Comparison of ENCODE assay signal across 9 cellular contexts in the genomic region with DNA sequence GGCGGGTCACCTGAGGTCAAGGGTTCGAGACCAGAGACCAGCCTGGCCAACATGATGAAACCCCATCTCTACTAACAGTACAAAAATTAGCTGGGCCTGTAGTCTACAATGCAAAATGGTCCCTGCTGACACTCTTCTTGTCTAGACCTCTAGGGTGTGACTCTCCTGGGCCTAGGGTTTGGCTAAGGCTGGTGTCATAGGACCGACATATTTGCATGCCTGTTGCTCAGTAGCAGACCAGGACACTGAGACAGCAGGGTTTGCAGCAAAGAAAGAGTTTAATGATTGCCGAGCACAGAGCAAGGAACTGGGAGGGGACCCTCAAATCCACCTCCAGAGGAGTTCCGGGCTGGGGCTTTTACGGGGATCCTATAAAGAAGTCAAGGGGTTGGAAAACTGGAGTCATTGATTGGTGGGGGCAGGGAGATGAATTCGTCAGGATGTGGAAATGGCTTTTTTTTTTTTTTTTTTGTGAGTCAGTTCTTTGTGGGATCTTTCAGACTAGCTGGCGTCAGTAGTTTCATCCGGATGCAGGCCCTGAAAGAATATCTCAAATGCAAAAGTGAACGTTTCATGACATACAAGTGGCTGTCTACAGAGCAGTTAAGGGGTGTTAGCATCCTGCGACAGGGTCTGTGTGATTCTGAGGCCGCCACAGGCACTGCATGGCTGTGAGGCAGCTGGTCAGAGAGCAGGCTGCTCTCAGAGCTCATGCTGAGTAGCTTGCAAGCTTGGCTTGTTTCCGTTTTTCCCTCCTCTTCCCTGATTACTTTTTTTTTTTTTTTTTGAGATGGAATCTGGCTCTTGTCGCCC. TPM values are rescaled to one million over a fixed set of nuclear protein-coding genes. Genes with fewer than 3 reads are reported as not detected.
DNase-seq lines count a peak whose midpoint lies in the region; ATAC-seq and TF ChIP-seq lines count a peak whose summit lies in the region.
"Had no signal": no experiment of that assay in that cellular context is flagged by ENCODE, and none has a peak within 500 bp of the region (broad histone marks: within the 10 kb centered on the region; RNA-seq: fewer than 3 reads in every experiment).

No MANE protein-coding gene starts in this region.

- DNase-seq in GM04504 (ENCODE audit: low read depth): peak; percentile 60
- DNase-seq in RWPE2 (ENCODE audit: low spot score): no peak
- DNase-seq in fibroblast of peridontal ligament (ENCODE audit: extremely low read depth): peak; percentile 80
- no peak for DNase-seq in gastrocnemius medialis
- DNase-seq in activated CD4-positive, alpha-beta T cell treated with anti-CD3 and anti-CD28 coated beads for 36 hours: no peak
- DNase-seq in activated effector memory CD4-positive, alpha-beta T cell treated with anti-CD3 and anti-CD28 coated beads, Interleukin-2, amount 50 U/mL, for 16 hours: no peak

- H3K36me3 ChIP-seq in RWPE2 (ENCODE audit: low read depth) (no peaks in the 10 kb centered on the region), gastrocnemius medialis (no peaks in the 10 kb centered on the region)

- in situ Hi-C loops in gastrocnemius medialis (cut with MboI; ENCODE audit: low sequenced_read_pairs in 4 of 4): no loop called here

- CTCF ChIA-PET in activated CD4-positive, alpha-beta T cell treated with anti-CD3 and anti-CD28 coated beads for 36 hours (lab: Charles Lee): interaction anchor here (0.7 kb wide), 1 partner anchor 412 kb away, joined by 3 read pairs; no protein-coding TSS in a partner anchor

- H3K4me1 ChIP-seq in RWPE2 (ENCODE audit: insufficient read depth, poor library complexity, severe bottlenecking) (peaks cover 43% of the 10 kb centered on the region), gastrocnemius medialis (peaks cover 18 to 22% of the 10 kb centered on the region in 2 donors)

- no peak overlapping the region for H3K27ac Mint-ChIP-seq in activated CD4-positive, alpha-beta T cell treated with anti-CD3 and anti-CD28 coated beads for 36 hours

- no peaks in the 10 kb centered on the region for H3K9me3 Mint-ChIP-seq in activated CD4-positive, alpha-beta T cell treated with anti-CD3 and anti-CD28 coated beads for 36 hours (ENCODE audit: low read depth)

- intact Hi-C loops in gastrocnemius medialis (cut with DNase I; ENCODE audit: low total_unique reads): no loop called here
- intact Hi-C loops in activated CD4-positive, alpha-beta T cell treated with anti-CD3 and anti-CD28 coated beads for 36 hours (cut with DNase I, micrococcal nuclease): no loop called here

- ATAC-seq in RWPE2 (ENCODE audit: low read depth): peak; percentile 13; the same call in 1 of the 3 replicates
- no peak for ATAC-seq in gastrocnemius medialis
- no peak for ATAC-seq in GM21619 (IDR thresholded peaks at IDR 0.05; ENCODE audit: unreplicated experiment)
- no peak for ATAC-seq in activated CD4-positive, alpha-beta T cell treated with anti-CD3 and anti-CD28 coated beads for 36 hours
- ATAC-seq in GM19397 (IDR thresholded peaks at IDR 0.05; ENCODE audit: unreplicated experiment): no peak

- H3K9me3 ChIP-seq in RWPE2 (ENCODE audit: severe bottlenecking) (no peaks in the 10 kb centered on the region), gastrocnemius medialis (no peaks in the 10 kb centered on the region)

- H3K4me1 Mint-ChIP-seq in activated CD4-positive, alpha-beta T cell treated with anti-CD3 and anti-CD28 coated beads for 36 hours: no peaks in the 10 kb centered on the region

- H3K4me3 Mint-ChIP-seq in activated CD4-positive, alpha-beta T cell treated with anti-CD3 and anti-CD28 coated beads for 36 hours: no peak overlapping the region

- H3K4me3 ChIP-seq in RWPE2 (ENCODE audit: severe bottlenecking): no peak overlapping the region
- H3K4me3 ChIP-seq in gastrocnemius medialis: no peak overlapping the region

- no peaks in the 10 kb centered on the region for H3K27me3 Mint-ChIP-seq in activated CD4-positive, alpha-beta T cell treated with anti-CD3 and anti-CD28 coated beads for 36 hours

- H3K27me3 ChIP-seq in RWPE2 (ENCODE audit: insufficient read depth, poor library complexity, severe bottlenecking): no peaks in the 10 kb centered on the region
- H3K27me3 ChIP-seq in gastrocnemius medialis: no peaks in the 10 kb centered on the region

- TF ChIP-seq CTCF in RWPE2 (IDR thresholded peaks at IDR 0.05; ENCODE audit: poor library complexity, severe bottlenecking) (no peak), gastrocnemius medialis (IDR thresholded peaks at IDR 0.05 in 4 of 5, conservative IDR thresholded peaks at IDR 0.05 in 1 of 5) (no peak)

- H3K36me3 Mint-ChIP-seq in activated CD4-positive, alpha-beta T cell treated with anti-CD3 and anti-CD28 coated beads for 36 hours (ENCODE audit: low read depth): no peaks in the 10 kb centered on the region

- TF ChIP-seq POLR2A in gastrocnemius medialis (IDR thresholded peaks at IDR 0.05): no peak

- POLR2A ChIA-PET in activated CD4-positive, alpha-beta T cell treated with anti-CD3 and anti-CD28 coated beads for 36 hours (lab: Charles Lee): no interaction called here

- H3K27ac ChIP-seq in RWPE2 (ENCODE audit: poor library complexity, severe bottlenecking) (peak overlapping the region; percentile 78), gastrocnemius medialis (peak overlapping the region; percentile 10 to 68 (median 48))

RNA-seq across cellular contexts. Expression of a gene that starts 27.2 kb away (rescaled TPM):
- 10 to 100 TPM in 2 of 4 donors, 1 to 10 TPM in 2; 5.8 to 13.3 (median 8.6) TPM for total RNA-seq in gastrocnemius medialis
- total RNA-seq in activated CD4-positive, alpha-beta T cell treated with anti-CD3 and anti-CD28 coated beads for 36 hours: not detected
- total RNA-seq: activated CD8-positive, alpha-beta memory T cell treated with anti-CD3 and anti-CD28 coated beads for 36 hours had no signal

Comparison
In these comparisons a context has a peak if more than half of its experiments do, and no peak if none do; other contexts are left out.
1. DNase-seq: peak in GM04504 (single experiment) and fibroblast of peridontal ligament (single experiment); none in RWPE2 (single experiment), gastrocnemius medialis (0 of 2), activated CD4-positive, alpha-beta T cell treated with anti-CD3 and anti-CD28 coated beads for 36 hours (single experiment) and activated effector memory CD4-positive, alpha-beta T cell treated with anti-CD3 and anti-CD28 coated beads, Interleukin-2, amount 50 U/mL, for 16 hours (single experiment).
2. RNA of a gene that starts 27.2 kb away (total RNA-seq): 5.8 to 13.3 TPM in gastrocnemius medialis; not detected in activated CD4-positive, alpha-beta T cell treated with anti-CD3 and anti-CD28 coated beads for 36 hours; every median in the first group is over 4 times any median in the second.